In genomic region chr1:67561704-67562113, GRCh38 we compare ENCODE assay signal across 8 cellular contexts.
DNase-seq lines count a peak whose midpoint lies in the region; ATAC-seq and TF ChIP-seq lines count a peak whose summit lies in the region.

No MANE protein-coding gene starts in this region.

- H3K27me3 ChIP-seq in GM23338 (ENCODE audit: insufficient read depth) (no peaks in the 10 kb centered on the region), gastroesophageal sphincter (no peaks in the 10 kb centered on the region), tibial artery (no peaks in the 10 kb centered on the region)

- WGBS in gastroesophageal sphincter (ENCODE audit: low coverage in 1 of 2), 2 donors, result 3% methylated on average over 4 of the region's 4 CpGs; no CpG with 5 or more reads in 1 of the 2 donors

- H3K9me3 Mint-ChIP-seq in GM23338 (peaks cover 7% of the 10 kb centered on the region; the same call in 1 of the 3 replicates), osteocyte (ENCODE audit: unreplicated experiment) (no peaks in the 10 kb centered on the region)
- no peaks in the 10 kb centered on the region for H3K9me3 Mint-ChIP-seq in activated T-helper 2 cell treated with anti-CD3 and anti-CD28 coated beads, Interferon-gamma antibody, Interleukin-2, Interleukin-4, amounts not matched to agents 10 μg/mL and 5 μg/mL and 100 μg/mL, durations not matched to agents 14 hours and 24 hours and 36 hours

- peak; percentile 90 to 93 for TF ChIP-seq CTCF in GM23338 (conservative IDR thresholded peaks at IDR 0.05; ENCODE audit: low read depth in 2 of 2)
- peak; percentile 91 for TF ChIP-seq CTCF in LNCAP (IDR thresholded peaks at IDR 0.05)
- TF ChIP-seq CTCF in RWPE1 (conservative IDR thresholded peaks at IDR 0.05; ENCODE audit: low read depth), result peak; percentile 90
- TF ChIP-seq CTCF in gastroesophageal sphincter (IDR thresholded peaks at IDR 0.05), result peak; percentile 78 to 91 (median 82)
- TF ChIP-seq CTCF in osteocyte (IDR thresholded peaks at IDR 0.05), result peak; percentile 93
- TF ChIP-seq CTCF in tibial artery (IDR thresholded peaks at IDR 0.05), result peak; percentile 83 to 91

- TF ChIP-seq POLR2A in gastroesophageal sphincter (IDR thresholded peaks at IDR 0.05), result no peak

- H3K27me3 Mint-ChIP-seq in GM23338 (ENCODE audit: insufficient read depth, low read depth, poor library complexity), result peaks cover 4% of the 10 kb centered on the region
- H3K27me3 Mint-ChIP-seq in activated T-helper 2 cell treated with anti-CD3 and anti-CD28 coated beads, Interferon-gamma antibody, Interleukin-2, Interleukin-4, amounts not matched to agents 10 μg/mL and 5 μg/mL and 100 μg/mL, durations not matched to agents 14 hours and 24 hours and 36 hours (ENCODE audit: low read depth), result peaks cover 6% of the 10 kb centered on the region
- no peaks in the 10 kb centered on the region for H3K27me3 Mint-ChIP-seq in osteocyte (ENCODE audit: unreplicated experiment)

- no peak overlapping the region for H3K27ac ChIP-seq in GM23338 (ENCODE audit: low read depth)
- H3K27ac ChIP-seq in RWPE1, result peak overlapping the region; percentile 59
- H3K27ac ChIP-seq in gastroesophageal sphincter, result no peak overlapping the region
- peak overlapping the region in 1 of 2 donors; percentile 24 for H3K27ac ChIP-seq in tibial artery

- intact Hi-C loops in activated T-helper 2 cell treated with anti-CD3 and anti-CD28 coated beads, Interferon-gamma antibody, Interleukin-2, Interleukin-4, amounts not matched to agents 10 μg/mL and 5 μg/mL and 100 μg/mL, durations not matched to agents 14 hours and 24 hours and 36 hours (cut with micrococcal nuclease), result loop anchor here (1.0 kb wide), 2 partner anchors 124 to 199 kb away; partner anchors contain the start of gene GADD45A
- intact Hi-C loops in tibial artery (cut with DNase I; ENCODE audit: low total_unique reads), result loop anchor here (10.0 kb wide), 2 partner anchors 123 to 193 kb away; partner anchors contain the start of gene GADD45A

- H3K36me3 Mint-ChIP-seq in GM23338 (ENCODE audit: low read depth) (no peaks in the 10 kb centered on the region), osteocyte (ENCODE audit: unreplicated experiment) (no peaks in the 10 kb centered on the region)
- no peaks in the 10 kb centered on the region for H3K36me3 Mint-ChIP-seq in activated T-helper 2 cell treated with anti-CD3 and anti-CD28 coated beads, Interferon-gamma antibody, Interleukin-2, Interleukin-4, amounts not matched to agents 10 μg/mL and 5 μg/mL and 100 μg/mL, durations not matched to agents 14 hours and 24 hours and 36 hours (ENCODE audit: low read depth)

- no peaks in the 10 kb centered on the region for H3K79me2 ChIP-seq in GM23338 (replicated peaks; ENCODE audit: insufficient read depth)

- DNase-seq in ELR (ENCODE audit: low read depth), result peak; percentile 89
- DNase-seq in GM23338 (ENCODE audit: low spot score), result peak; percentile 91
- peak; percentile 76 for DNase-seq in RWPE1 (ENCODE audit: low spot score)
- DNase-seq in activated T-helper 2 cell treated with anti-CD3 and anti-CD28 coated beads, Interferon-gamma antibody, Interleukin-2, Interleukin-4, amounts not matched to agents 10 μg/mL and 5 μg/mL and 100 μg/mL, durations not matched to agents 14 hours and 24 hours and 36 hours (ENCODE audit: low spot score), result peak; percentile 67
- peak; percentile 94 for DNase-seq in osteocyte (ENCODE audit: extremely low spot score, unreplicated experiment)
- DNase-seq in tibial artery, result peak; percentile 92 to 96

- H3K4me2 ChIP-seq in GM23338, result no peak overlapping the region

- H3K4me3 ChIP-seq in GM23338, result no peak overlapping the region
- no peak overlapping the region for H3K4me3 ChIP-seq in gastroesophageal sphincter
- no peak overlapping the region for H3K4me3 ChIP-seq in tibial artery

- no peaks in the 10 kb centered on the region for H4K20me1 ChIP-seq in GM23338 (replicated peaks; ENCODE audit: insufficient read depth)

- H3K36me3 ChIP-seq in GM23338 (ENCODE audit: insufficient read depth), result no peaks in the 10 kb centered on the region
- H3K36me3 ChIP-seq in gastroesophageal sphincter, result no peaks in the 10 kb centered on the region
- H3K36me3 ChIP-seq in tibial artery, result no peaks in the 10 kb centered on the region

- H3K4me1 ChIP-seq in GM23338 (ENCODE audit: insufficient read depth), result no peaks in the 10 kb centered on the region
- peaks cover 0 to 47% (median 11%) of the 10 kb centered on the region in 3 donors for H3K4me1 ChIP-seq in gastroesophageal sphincter
- H3K4me1 ChIP-seq in tibial artery, result peaks cover 0 to 33% (median 13%) of the 10 kb centered on the region in 4 donors

- no peak overlapping the region for H3K27ac Mint-ChIP-seq in GM23338
- H3K27ac Mint-ChIP-seq in activated T-helper 2 cell treated with anti-CD3 and anti-CD28 coated beads, Interferon-gamma antibody, Interleukin-2, Interleukin-4, amounts not matched to agents 10 μg/mL and 5 μg/mL and 100 μg/mL, durations not matched to agents 14 hours and 24 hours and 36 hours, result no peak overlapping the region
- no peak overlapping the region for H3K27ac Mint-ChIP-seq in osteocyte (ENCODE audit: unreplicated experiment)

- ATAC-seq in GM23338, result peak; percentile 98
- peak; percentile 55 for ATAC-seq in gastroesophageal sphincter

- H3K9me3 ChIP-seq in gastroesophageal sphincter, result no peaks in the 10 kb centered on the region
- H3K9me3 ChIP-seq in tibial artery, result no peaks in the 10 kb centered on the region

- POLR2A ChIA-PET in RWPE1 (lab: Yijun Ruan, JAX; ENCODE audit: low non-redundant PET), result interaction anchor here (0.8 to 1.3 kb wide), 3 partner anchors 9 to 199 kb away, joined by 3 read pairs; partner anchors contain the start of gene GADD45A

- no peaks in the 10 kb centered on the region for H3K9me2 ChIP-seq in GM23338 (ENCODE audit: insufficient read depth)

- H3K4me3 Mint-ChIP-seq in GM23338 (no peak overlapping the region), osteocyte (ENCODE audit: unreplicated experiment) (no peak overlapping the region)
- H3K4me3 Mint-ChIP-seq in activated T-helper 2 cell treated with anti-CD3 and anti-CD28 coated beads, Interferon-gamma antibody, Interleukin-2, Interleukin-4, amounts not matched to agents 10 μg/mL and 5 μg/mL and 100 μg/mL, durations not matched to agents 14 hours and 24 hours and 36 hours (ENCODE audit: low read depth), result no peak overlapping the region

- no peak for TF ChIP-seq EP300 in gastroesophageal sphincter (IDR thresholded peaks at IDR 0.05)

- H3K4me1 Mint-ChIP-seq in GM23338 (peaks cover 8% of the 10 kb centered on the region), osteocyte (ENCODE audit: unreplicated experiment) (peaks cover 9% of the 10 kb centered on the region)
- peaks cover 4% of the 10 kb centered on the region for H3K4me1 Mint-ChIP-seq in activated T-helper 2 cell treated with anti-CD3 and anti-CD28 coated beads, Interferon-gamma antibody, Interleukin-2, Interleukin-4, amounts not matched to agents 10 μg/mL and 5 μg/mL and 100 μg/mL, durations not matched to agents 14 hours and 24 hours and 36 hours (ENCODE audit: low read depth)

- no peak overlapping the region for H2AFZ ChIP-seq in GM23338

- CTCF ChIA-PET in RWPE1 (lab: Yijun Ruan, JAX), result interaction anchor here (0.5 to 2.3 kb wide), 21 partner anchors 9 to 1982 kb away, joined by 3 to 20 read pairs (median 4); partner anchors contain the start of gene GADD45A

- no peaks in the 10 kb centered on the region for H3F3A ChIP-seq in GM23338 (replicated peaks; ENCODE audit: low read depth)

TF ChIP-seq in GM23338, 12 proteins besides CTCF, POLR2A, EP300 and RAD21:
- TF ChIP-seq EZH2phosphoT487 (IDR thresholded peaks at IDR 0.05; ENCODE audit: unreplicated experiment) (no peak), POLR2AphosphoS5 (IDR thresholded peaks at IDR 0.05; ENCODE audit: low read depth) (no peak), ZNF114 (CRISPR knock-in tag; IDR thresholded peaks at IDR 0.05) (no peak), NANOG (IDR thresholded peaks at IDR 0.05; ENCODE audit: borderline replicate concordance) (no peak), EZH2 (IDR thresholded peaks at IDR 0.05; ENCODE audit: low read depth, unreplicated experiment) (no peak)
- TF ChIP-seq, protein P1, sequence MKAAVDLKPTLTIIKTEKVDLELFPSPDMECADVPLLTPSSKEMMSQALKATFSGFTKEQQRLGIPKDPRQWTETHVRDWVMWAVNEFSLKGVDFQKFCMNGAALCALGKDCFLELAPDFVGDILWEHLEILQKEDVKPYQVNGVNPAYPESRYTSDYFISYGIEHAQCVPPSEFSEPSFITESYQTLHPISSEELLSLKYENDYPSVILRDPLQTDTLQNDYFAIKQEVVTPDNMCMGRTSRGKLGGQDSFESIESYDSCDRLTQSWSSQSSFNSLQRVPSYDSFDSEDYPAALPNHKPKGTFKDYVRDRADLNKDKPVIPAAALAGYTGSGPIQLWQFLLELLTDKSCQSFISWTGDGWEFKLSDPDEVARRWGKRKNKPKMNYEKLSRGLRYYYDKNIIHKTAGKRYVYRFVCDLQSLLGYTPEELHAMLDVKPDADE (IDR thresholded peaks at IDR 0.05), result no peak
- TF ChIP-seq, protein P2, sequence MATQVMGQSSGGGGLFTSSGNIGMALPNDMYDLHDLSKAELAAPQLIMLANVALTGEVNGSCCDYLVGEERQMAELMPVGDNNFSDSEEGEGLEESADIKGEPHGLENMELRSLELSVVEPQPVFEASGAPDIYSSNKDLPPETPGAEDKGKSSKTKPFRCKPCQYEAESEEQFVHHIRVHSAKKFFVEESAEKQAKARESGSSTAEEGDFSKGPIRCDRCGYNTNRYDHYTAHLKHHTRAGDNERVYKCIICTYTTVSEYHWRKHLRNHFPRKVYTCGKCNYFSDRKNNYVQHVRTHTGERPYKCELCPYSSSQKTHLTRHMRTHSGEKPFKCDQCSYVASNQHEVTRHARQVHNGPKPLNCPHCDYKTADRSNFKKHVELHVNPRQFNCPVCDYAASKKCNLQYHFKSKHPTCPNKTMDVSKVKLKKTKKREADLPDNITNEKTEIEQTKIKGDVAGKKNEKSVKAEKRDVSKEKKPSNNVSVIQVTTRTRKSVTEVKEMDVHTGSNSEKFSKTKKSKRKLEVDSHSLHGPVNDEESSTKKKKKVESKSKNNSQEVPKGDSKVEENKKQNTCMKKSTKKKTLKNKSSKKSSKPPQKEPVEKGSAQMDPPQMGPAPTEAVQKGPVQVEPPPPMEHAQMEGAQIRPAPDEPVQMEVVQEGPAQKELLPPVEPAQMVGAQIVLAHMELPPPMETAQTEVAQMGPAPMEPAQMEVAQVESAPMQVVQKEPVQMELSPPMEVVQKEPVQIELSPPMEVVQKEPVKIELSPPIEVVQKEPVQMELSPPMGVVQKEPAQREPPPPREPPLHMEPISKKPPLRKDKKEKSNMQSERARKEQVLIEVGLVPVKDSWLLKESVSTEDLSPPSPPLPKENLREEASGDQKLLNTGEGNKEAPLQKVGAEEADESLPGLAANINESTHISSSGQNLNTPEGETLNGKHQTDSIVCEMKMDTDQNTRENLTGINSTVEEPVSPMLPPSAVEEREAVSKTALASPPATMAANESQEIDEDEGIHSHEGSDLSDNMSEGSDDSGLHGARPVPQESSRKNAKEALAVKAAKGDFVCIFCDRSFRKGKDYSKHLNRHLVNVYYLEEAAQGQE (IDR thresholded peaks at IDR 0.05; ENCODE audit: unreplicated experiment), result no peak
